In the genomic region with DNA sequence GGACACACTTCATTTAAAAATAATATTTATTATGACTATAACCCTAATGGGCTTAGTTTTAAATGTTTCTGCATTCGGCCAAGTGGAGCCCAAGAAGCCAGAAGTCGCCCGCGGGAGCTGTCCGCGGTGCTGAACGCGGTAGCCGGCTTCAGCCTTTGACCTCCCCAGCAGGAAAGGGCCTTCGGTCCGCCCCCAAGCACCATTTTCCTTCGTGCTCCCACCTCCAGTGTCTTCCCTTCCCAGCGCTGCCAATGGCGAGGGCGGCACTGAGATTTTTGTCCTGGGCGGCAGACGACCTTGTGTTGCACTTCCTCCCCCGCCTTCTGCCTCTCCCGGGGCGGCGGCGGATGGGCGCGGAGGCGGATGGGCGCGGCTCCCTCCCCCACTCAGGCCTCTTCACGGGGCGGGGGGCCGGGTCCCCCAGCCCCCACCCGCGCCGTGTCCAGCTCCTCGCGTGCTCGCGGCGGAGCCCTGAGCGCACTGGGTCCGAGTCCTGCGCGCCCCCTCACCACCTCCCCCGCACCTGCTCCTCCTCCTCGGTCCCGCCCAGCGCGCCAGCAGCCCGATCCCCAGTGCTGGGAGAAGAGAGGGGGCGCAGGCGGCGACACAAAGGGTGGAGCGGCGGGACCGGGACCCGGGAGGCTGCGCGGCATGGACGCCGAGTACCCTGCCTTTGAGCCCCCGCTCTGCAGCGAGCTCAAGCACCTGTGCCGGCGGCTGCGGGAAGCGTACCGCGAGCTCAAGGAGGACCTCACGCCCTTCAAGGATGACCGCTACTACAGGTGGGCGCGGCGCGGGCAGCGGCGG, we compare ENCODE assay signal across 1 cellular context.
TF ChIP-seq lines count a peak whose summit lies in the region.

No MANE protein-coding gene starts in this region.

TF ChIP-seq in HepG2, 621 proteins besides CTCF, POLR2A, EP300 and RAD21 (continued from another document and continues in another):
- TF ChIP-seq ZNF597 (CRISPR knock-in tag; IDR thresholded peaks at IDR 0.05) (no peak), ZFP36 (IDR thresholded peaks at IDR 0.05; ENCODE audit: borderline replicate concordance, low read depth, low read length, partially characterized antibody) (no peak), ZNF784 (CRISPR knock-in tag; IDR thresholded peaks at IDR 0.05; ENCODE audit: borderline replicate concordance) (peak; percentile 75; the same call in 1 of the 2 replicates), ZNF549 (CRISPR knock-in tag; IDR thresholded peaks at IDR 0.05) (0 out of 2 replicates have a peak, but pooled peaks have one; percentile 43), ATF7-NPFF (CRISPR knock-in tag; IDR thresholded peaks at IDR 0.05; ENCODE audit: low read depth) (peak; percentile 91; the same call in 1 of the 2 replicates), ZNF350 (CRISPR knock-in tag; IDR thresholded peaks at IDR 0.05; ENCODE audit: borderline replicate concordance, low read depth) (no peak; the same call in 1 of the 2 replicates), REST (IDR thresholded peaks at IDR 0.05; ENCODE audit: borderline replicate concordance in 1 of 2, low read depth in 1 of 2, low read length in 2 of 2) (peak; percentile 84 to 99), CBX1 (IDR thresholded peaks at IDR 0.05; ENCODE audit: low read depth) (no peak), THAP7 (CRISPR knock-in tag; IDR thresholded peaks at IDR 0.05) (peak; percentile 85), EEA1 (CRISPR knock-in tag; IDR thresholded peaks at IDR 0.05; ENCODE audit: borderline replicate concordance) (peak; percentile 83), ZZZ3 (CRISPR knock-in tag; IDR thresholded peaks at IDR 0.05; ENCODE audit: borderline replicate concordance) (peak; percentile 68; the same call in 1 of the 2 replicates), ZNF570 (CRISPR knock-in tag; IDR thresholded peaks at IDR 0.05; ENCODE audit: borderline replicate concordance) (no peak; the same call in 1 of the 2 replicates), ZNF772 (CRISPR knock-in tag; IDR thresholded peaks at IDR 0.05) (peak; percentile 92; the same call in 1 of the 2 replicates), PHB2 (IDR thresholded peaks at IDR 0.05; ENCODE audit: partially characterized antibody) (no peak), PAF1 (CRISPR knock-in tag; IDR thresholded peaks at IDR 0.05) (0 out of 2 replicates have a peak, but pooled peaks have one; percentile 42), HNF4A (CRISPR knock-in tag; IDR thresholded peaks at IDR 0.05) (peak; percentile 78), ZMYM2 (CRISPR knock-in tag; IDR thresholded peaks at IDR 0.05) (no peak; the same call in 1 of the 2 replicates), ISL2 (CRISPR knock-in tag; IDR thresholded peaks at IDR 0.05) (peak; percentile 90), PTBP1 (IDR thresholded peaks at IDR 0.05; ENCODE audit: low read depth, low read length, poor library complexity, severe bottlenecking) (no peak), RORA (CRISPR knock-in tag; IDR thresholded peaks at IDR 0.05) (0 out of 2 replicates have a peak, but pooled peaks have one; percentile 34), CBFB (CRISPR knock-in tag; IDR thresholded peaks at IDR 0.05) (0 out of 2 replicates have a peak, but pooled peaks have one; percentile 43), ZNF337 (CRISPR knock-in tag; IDR thresholded peaks at IDR 0.05; ENCODE audit: borderline replicate concordance, low read depth) (peak; percentile 83; the same call in 1 of the 2 replicates), ZNF644 (CRISPR knock-in tag; IDR thresholded peaks at IDR 0.05; ENCODE audit: low read depth) (peak; percentile 100), ZNF576 (CRISPR knock-in tag; IDR thresholded peaks at IDR 0.05) (no peak), BCLAF1 (IDR thresholded peaks at IDR 0.05) (no peak), JUN (CRISPR knock-in tag; IDR thresholded peaks at IDR 0.05) (no peak), NR2F6 (IDR thresholded peaks at IDR 0.05) (peak; percentile 84), NR2F6 (CRISPR knock-in tag; IDR thresholded peaks at IDR 0.05) (peak; percentile 93), ZC3H13 (CRISPR knock-in tag; IDR thresholded peaks at IDR 0.05) (peak; percentile 92)
- TF ChIP-seq, protein P1, sequence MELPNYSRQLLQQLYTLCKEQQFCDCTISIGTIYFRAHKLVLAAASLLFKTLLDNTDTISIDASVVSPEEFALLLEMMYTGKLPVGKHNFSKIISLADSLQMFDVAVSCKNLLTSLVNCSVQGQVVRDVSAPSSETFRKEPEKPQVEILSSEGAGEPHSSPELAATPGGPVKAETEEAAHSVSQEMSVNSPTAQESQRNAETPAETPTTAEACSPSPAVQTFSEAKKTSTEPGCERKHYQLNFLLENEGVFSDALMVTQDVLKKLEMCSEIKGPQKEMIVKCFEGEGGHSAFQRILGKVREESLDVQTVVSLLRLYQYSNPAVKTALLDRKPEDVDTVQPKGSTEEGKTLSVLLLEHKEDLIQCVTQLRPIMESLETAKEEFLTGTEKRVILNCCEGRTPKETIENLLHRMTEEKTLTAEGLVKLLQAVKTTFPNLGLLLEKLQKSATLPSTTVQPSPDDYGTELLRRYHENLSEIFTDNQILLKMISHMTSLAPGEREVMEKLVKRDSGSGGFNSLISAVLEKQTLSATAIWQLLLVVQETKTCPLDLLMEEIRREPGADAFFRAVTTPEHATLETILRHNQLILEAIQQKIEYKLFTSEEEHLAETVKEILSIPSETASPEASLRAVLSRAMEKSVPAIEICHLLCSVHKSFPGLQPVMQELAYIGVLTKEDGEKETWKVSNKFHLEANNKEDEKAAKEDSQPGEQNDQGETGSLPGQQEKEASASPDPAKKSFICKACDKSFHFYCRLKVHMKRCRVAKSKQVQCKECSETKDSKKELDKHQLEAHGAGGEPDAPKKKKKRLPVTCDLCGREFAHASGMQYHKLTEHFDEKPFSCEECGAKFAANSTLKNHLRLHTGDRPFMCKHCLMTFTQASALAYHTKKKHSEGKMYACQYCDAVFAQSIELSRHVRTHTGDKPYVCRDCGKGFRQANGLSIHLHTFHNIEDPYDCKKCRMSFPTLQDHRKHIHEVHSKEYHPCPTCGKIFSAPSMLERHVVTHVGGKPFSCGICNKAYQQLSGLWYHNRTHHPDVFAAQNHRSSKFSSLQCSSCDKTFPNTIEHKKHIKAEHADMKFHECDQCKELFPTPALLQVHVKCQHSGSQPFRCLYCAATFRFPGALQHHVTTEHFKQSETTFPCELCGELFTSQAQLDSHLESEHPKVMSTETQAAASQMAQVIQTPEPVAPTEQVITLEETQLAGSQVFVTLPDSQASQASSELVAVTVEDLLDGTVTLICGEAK (IDR thresholded peaks at IDR 0.05) = no peak
- TF ChIP-seq, protein P1 (CRISPR knock-in tag; IDR thresholded peaks at IDR 0.05) = peak; percentile 88
- TF ChIP-seq, protein P2, sequence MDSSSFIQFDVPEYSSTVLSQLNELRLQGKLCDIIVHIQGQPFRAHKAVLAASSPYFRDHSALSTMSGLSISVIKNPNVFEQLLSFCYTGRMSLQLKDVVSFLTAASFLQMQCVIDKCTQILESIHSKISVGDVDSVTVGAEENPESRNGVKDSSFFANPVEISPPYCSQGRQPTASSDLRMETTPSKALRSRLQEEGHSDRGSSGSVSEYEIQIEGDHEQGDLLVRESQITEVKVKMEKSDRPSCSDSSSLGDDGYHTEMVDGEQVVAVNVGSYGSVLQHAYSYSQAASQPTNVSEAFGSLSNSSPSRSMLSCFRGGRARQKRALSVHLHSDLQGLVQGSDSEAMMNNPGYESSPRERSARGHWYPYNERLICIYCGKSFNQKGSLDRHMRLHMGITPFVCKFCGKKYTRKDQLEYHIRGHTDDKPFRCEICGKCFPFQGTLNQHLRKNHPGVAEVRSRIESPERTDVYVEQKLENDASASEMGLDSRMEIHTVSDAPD (CRISPR knock-in tag; IDR thresholded peaks at IDR 0.05) = peak; percentile 85
